26 cellular contexts compared by ENCODE assay signal in genomic region chr2:200262047-200262446, GRCh38. TPM values are rescaled to one million over a fixed set of nuclear protein-coding genes. Genes with fewer than 3 reads are reported as not detected.
DNase-seq lines count a peak whose midpoint lies in the region; ATAC-seq, FAIRE-seq and TF ChIP-seq lines count a peak whose summit lies in the region.
"Had no signal": no experiment of that assay in that cellular context is flagged by ENCODE, and none has a peak within 500 bp of the region (broad histone marks: within the 10 kb centered on the region; RNA-seq: fewer than 3 reads in every experiment).

No MANE protein-coding gene starts in this region.

- TF ChIP-seq EP300 in HepG2 (IDR thresholded peaks at IDR 0.05; ENCODE audit: low read depth in 2 of 2, low read length in 2 of 2), result no peak
- TF ChIP-seq EP300 in HepG2 (CRISPR knock-in tag; IDR thresholded peaks at IDR 0.05; ENCODE audit: borderline replicate concordance), result no peak

- H4K8ac ChIP-seq in mesenchymal stem cell (ENCODE audit: low read length), result no peak overlapping the region

- BruUV-seq in HepG2 (replicated peaks; lab: Mats Ljungman, UMichigan), result no TSS peak
- no TSS peak for BruUV-seq in mammary epithelial cell (replicated peaks; lab: Mats Ljungman, UMichigan)

- no peak for FAIRE-seq in HepG2 (lab: Jason Lieb, UNC)
- FAIRE-seq: D721Med, GM12891, GM19239 had no signal

- H3K9me3 ChIP-seq in HepG2 (ENCODE audit: low read length) (no peaks in the 10 kb centered on the region), right lobe of liver (no peaks in the 10 kb centered on the region), mesenchymal stem cell (ENCODE audit: control insufficient read depth, low read length) (no peaks in the 10 kb centered on the region), mammary epithelial cell (replicated peaks; ENCODE audit: insufficient read depth, low read length) (no peaks in the 10 kb centered on the region)
- H3K9me3 ChIP-seq: A549; BLaER1 treated with 17β-estradiol and CSF1 and Interleukin-3, amounts not matched to agents 10 nM and 100 nM; Caco-2 had no signal

- H3K27me3 Mint-ChIP-seq in GM23338 (ENCODE audit: insufficient read depth, low read depth, poor library complexity), result peaks cover 7% of the 10 kb centered on the region
- H3K27me3 Mint-ChIP-seq: CD4-positive, alpha-beta T cell had no signal

- H3K23ac ChIP-seq in mesenchymal stem cell (ENCODE audit: low read length in 2 of 2), result no peak overlapping the region

- no peak overlapping the region for H3K18ac ChIP-seq in mesenchymal stem cell (ENCODE audit: low read depth in 1 of 2, low read length in 2 of 2)

- H2BK120ac ChIP-seq in mesenchymal stem cell (ENCODE audit: low read depth, low read length), result no peak overlapping the region

- no peak overlapping the region for H2BK5ac ChIP-seq in mesenchymal stem cell (ENCODE audit: low read depth, low read length, poor library complexity, severe bottlenecking)

- H3K4me1 Mint-ChIP-seq in GM23338, result peaks cover 18% of the 10 kb centered on the region; the same call in 2 of the 3 replicates
- H3K4me1 Mint-ChIP-seq: B cell had no signal

- H3K9ac ChIP-seq in HepG2 (ENCODE audit: insufficient read depth, low read depth, low read length) (no peak overlapping the region), mesenchymal stem cell (ENCODE audit: low read length) (no peak overlapping the region), mammary epithelial cell (ENCODE audit: insufficient read depth, low read length) (no peak overlapping the region)
- H3K9ac ChIP-seq: BLaER1 treated with 17β-estradiol and CSF1 and Interleukin-3, amounts not matched to agents 10 nM and 100 nM had no signal

- no peak overlapping the region for H3K4me3 Mint-ChIP-seq in GM23338
- H3K4me3 Mint-ChIP-seq: B cell; CD4-positive, alpha-beta T cell; CD8-positive, alpha-beta T cell had no signal

- H3K36me3 ChIP-seq in GM23338 (ENCODE audit: insufficient read depth) (no peaks in the 10 kb centered on the region), HepG2 (replicated peaks in 1 of 2; ENCODE audit: control insufficient read depth in 1 of 2, insufficient read depth in 2 of 2, low read length in 2 of 2) (no peaks in the 10 kb centered on the region), right lobe of liver (no peaks in the 10 kb centered on the region), mesenchymal stem cell (ENCODE audit: control insufficient read depth in 1 of 2, insufficient read depth in 2 of 2, low read depth in 1 of 2, low read length in 2 of 2) (no peaks in the 10 kb centered on the region), mammary epithelial cell (ENCODE audit: insufficient read depth, low read length) (no peaks in the 10 kb centered on the region)
- H3K36me3 ChIP-seq: BLaER1 treated with 17β-estradiol and CSF1 and Interleukin-3, amounts not matched to agents 10 nM and 100 nM had no signal

- TF ChIP-seq POLR2A in HepG2 (IDR thresholded peaks at IDR 0.05; ENCODE audit: insufficient read depth in 1 of 2, low read depth in 2 of 2, low read length in 2 of 2), result no peak
- no peak for TF ChIP-seq POLR2A in right lobe of liver (IDR thresholded peaks at IDR 0.05)

- H3K4me3 ChIP-seq in GM23338 (no peak overlapping the region), HepG2 (replicated peaks in 1 of 3; ENCODE audit: insufficient read depth in 1 of 3, low read depth in 2 of 3, low read length in 3 of 3) (no peak overlapping the region), right lobe of liver (no peak overlapping the region), mesenchymal stem cell (ENCODE audit: insufficient read depth in 1 of 2, low read depth in 1 of 2, low read length in 2 of 2) (no peak overlapping the region), mammary epithelial cell (replicated peaks in 1 of 3; ENCODE audit: insufficient read depth in 1 of 3, low read depth in 2 of 3, low read length in 3 of 3) (no peak overlapping the region)
- H3K4me3 ChIP-seq: A549; BLaER1 treated with 17β-estradiol and CSF1 and Interleukin-3, amounts not matched to agents 10 nM and 100 nM had no signal

- no peaks in the 10 kb centered on the region for H3F3A ChIP-seq in GM23338 (replicated peaks; ENCODE audit: low read depth)

- no peak overlapping the region for H4K91ac ChIP-seq in mesenchymal stem cell (ENCODE audit: low read length)

- TF ChIP-seq RAD21 in HepG2 (CRISPR knock-in tag; IDR thresholded peaks at IDR 0.05), result no peak

- WGBS in HepG2 (ENCODE audit: low lambda C conversion rate), result 89% methylated on average over 2 of the region's 2 CpGs
- 85% methylated on average over 2 of the region's 2 CpGs for WGBS in right lobe of liver (ENCODE audit: insufficient coverage, low coverage, low lambda C conversion rate, missing lambda C conversion rate)
- 97% methylated on average over 2 of the region's 2 CpGs for WGBS in mesenchymal stem cell
- WGBS in mammary epithelial cell (ENCODE audit: low coverage, missing lambda C conversion rate), result 96% methylated on average over 2 of the region's 2 CpGs

- peaks cover 15% of the 10 kb centered on the region; the same call in 2 of the 3 replicates for H3K9me3 Mint-ChIP-seq in GM23338
- H3K9me3 Mint-ChIP-seq: CD4-positive, alpha-beta T cell; CD8-positive, alpha-beta T cell had no signal

- intact Hi-C loops in left colon (cut with DNase I, micrococcal nuclease) (no loop called here), HepG2 (cut with micrococcal nuclease; ENCODE audit: unreplicated experiment) (no loop called here), right lobe of liver (cut with DNase I) (no loop called here), mammary epithelial cell (cut with micrococcal nuclease) (no loop called here)

- H3K27me3 ChIP-seq in GM23338 (ENCODE audit: insufficient read depth) (no peaks in the 10 kb centered on the region), HepG2 (ENCODE audit: control insufficient read depth in 1 of 2, insufficient read depth in 2 of 2, low read length in 2 of 2) (peaks cover 0 to 4% of the 10 kb centered on the region in 2 experiments; a peak in 1 of 5 replicates), right lobe of liver (no peaks in the 10 kb centered on the region), mesenchymal stem cell (ENCODE audit: control insufficient read depth in 1 of 2, insufficient read depth in 1 of 2, low read length in 2 of 2) (no peaks in the 10 kb centered on the region), mammary epithelial cell (ENCODE audit: insufficient read depth, low read length) (no peaks in the 10 kb centered on the region)
- H3K27me3 ChIP-seq: BLaER1 treated with 17β-estradiol and CSF1 and Interleukin-3, amounts not matched to agents 10 nM and 100 nM had no signal

- H3K27ac ChIP-seq in GM23338 (ENCODE audit: low read depth) (no peak overlapping the region), HepG2 (ENCODE audit: extremely low read length, insufficient read depth, low read length) (no peak overlapping the region), right lobe of liver (no peak overlapping the region), mesenchymal stem cell (ENCODE audit: low read length, poor library complexity, severe bottlenecking) (no peak overlapping the region), mammary epithelial cell (ENCODE audit: insufficient read depth, low read depth, low read length) (no peak overlapping the region)
- H3K27ac ChIP-seq: 22Rv1; A549; BLaER1 treated with 17β-estradiol and CSF1 and Interleukin-3, amounts not matched to agents 10 nM and 100 nM; C4-2B had no signal

- no peak overlapping the region for H3K4ac ChIP-seq in mesenchymal stem cell (ENCODE audit: low read depth in 1 of 2, low read length in 2 of 2)

- 0 out of 2 replicates have a peak, but pooled peaks cover 6% of the 10 kb centered on the region for H3K4me1 ChIP-seq in GM23338 (ENCODE audit: insufficient read depth)
- peaks cover 26% of the 10 kb centered on the region for H3K4me1 ChIP-seq in HepG2 (ENCODE audit: insufficient read depth, low read length)
- no peaks in the 10 kb centered on the region for H3K4me1 ChIP-seq in right lobe of liver
- no peaks in the 10 kb centered on the region for H3K4me1 ChIP-seq in mesenchymal stem cell (ENCODE audit: control insufficient read depth, insufficient read depth, low read depth, low read length)
- H3K4me1 ChIP-seq in mammary epithelial cell (ENCODE audit: insufficient read depth, low read length), result peaks cover 21% of the 10 kb centered on the region
- H3K4me1 ChIP-seq: A549 had no signal

- DNase-seq in GM23338 (ENCODE audit: low spot score) (no peak), left colon (no peak), HepG2 (ENCODE audit: low spot score) (no peak), right lobe of liver (peak in 1 of 3 donors; percentile 18), DMS53 treated with DMSO at 0.1 percent for 48 hours (lab: John Stamatoyannopoulos, UW; ENCODE audit: unreplicated experiment) (no peak), mesenchymal stem cell (no peak), mammary epithelial cell (no peak), NCI-H524 (lab: John Stamatoyannopoulos, UW) (no peak)
- DNase-seq: AML-193; Caco-2; Calu3; CD4-positive, alpha-beta T cell; CD8-positive, alpha-beta T cell; DMS79; DND-41; EL; GF-D8 had no signal

- H3K4me2 ChIP-seq in GM23338 (no peak overlapping the region), HepG2 (ENCODE audit: low read depth, low read length) (no peak overlapping the region; the same call in 1 of the 2 replicates), mesenchymal stem cell (ENCODE audit: low read length, poor library complexity, severe bottlenecking) (no peak overlapping the region), mammary epithelial cell (ENCODE audit: insufficient read depth, low read depth, low read length) (no peak overlapping the region)
- H3K4me2 ChIP-seq: A549; BLaER1 treated with 17β-estradiol and CSF1 and Interleukin-3, amounts not matched to agents 10 nM and 100 nM had no signal

- H3K9me2 ChIP-seq in GM23338 (ENCODE audit: insufficient read depth), result peaks cover 24% of the 10 kb centered on the region; the same call in 1 of the 2 replicates

- no peaks in the 10 kb centered on the region for H4K20me1 ChIP-seq in GM23338 (replicated peaks; ENCODE audit: insufficient read depth)
- H4K20me1 ChIP-seq in HepG2 (ENCODE audit: insufficient read depth, low read length), result no peaks in the 10 kb centered on the region
- H4K20me1 ChIP-seq in mammary epithelial cell (ENCODE audit: insufficient read depth, low read length), result no peaks in the 10 kb centered on the region
- H4K20me1 ChIP-seq: BLaER1 treated with 17β-estradiol and CSF1 and Interleukin-3, amounts not matched to agents 10 nM and 100 nM had no signal

- no peak overlapping the region for H2BK12ac ChIP-seq in mesenchymal stem cell (ENCODE audit: low read length in 2 of 2)

- ATAC-seq in GM23338, result no peak
- peak; percentile 34 for ATAC-seq in left colon
- ATAC-seq in HepG2, result peak; percentile 57; the same call in 2 of the 3 replicates
- peak; percentile 68 to 84 (median 74) for ATAC-seq in right lobe of liver
- ATAC-seq: A549; CD8-positive, alpha-beta T cell had no signal

- H2BK15ac ChIP-seq in mesenchymal stem cell (ENCODE audit: low read depth, poor library complexity, severe bottlenecking), result no peak overlapping the region

- no peak for TF ChIP-seq CTCF in GM23338 (conservative IDR thresholded peaks at IDR 0.05; ENCODE audit: low read depth in 2 of 2)
- no peak for TF ChIP-seq CTCF in HepG2 (CRISPR knock-in tag; IDR thresholded peaks at IDR 0.05)
- TF ChIP-seq CTCF in right lobe of liver (IDR thresholded peaks at IDR 0.05), result no peak
- no peak for TF ChIP-seq CTCF in mammary epithelial cell (conservative IDR thresholded peaks at IDR 0.05 in 1 of 2, IDR thresholded peaks at IDR 0.05 in 1 of 2; ENCODE audit: extremely low read depth in 1 of 2, insufficient read depth in 1 of 2, low read depth in 1 of 2, low read length in 2 of 2)

- in situ Hi-C loops in HepG2 (cut with HindIII; ENCODE audit: extremely low pct_ligation_motif_present, low pct_unique_long_range_greater_than_20kb) (no loop called here), mammary epithelial cell (cut with MboI; ENCODE audit: low sequenced_read_pairs in 2 of 2) (no loop called here)

- H3K27ac Mint-ChIP-seq in GM23338, result no peak overlapping the region
- H3K27ac Mint-ChIP-seq: B cell; CD4-positive, alpha-beta T cell; CD8-positive, alpha-beta T cell had no signal

- peaks cover 8% of the 10 kb centered on the region for H3K36me3 Mint-ChIP-seq in GM23338 (ENCODE audit: low read depth)
- H3K36me3 Mint-ChIP-seq: CD8-positive, alpha-beta T cell had no signal

- H2AK5ac ChIP-seq in mesenchymal stem cell (ENCODE audit: low read length, severe bottlenecking), result no peak overlapping the region

- POLR2A ChIA-PET in HepG2 (lab: Yijun Ruan, JAX), result no interaction called here

- no peak overlapping the region for H3K14ac ChIP-seq in mesenchymal stem cell (ENCODE audit: low read length in 2 of 2)

- H3K79me1 ChIP-seq in mesenchymal stem cell (replicated peaks; ENCODE audit: low read length, poor library complexity, severe bottlenecking), result no peaks in the 10 kb centered on the region

- CTCF ChIA-PET in HepG2 (lab: Yijun Ruan, JAX; ENCODE audit: low intra/inter-chr PET ratio, low total read pairs) (no interaction called here), mammary epithelial cell (lab: Charles Lee; ENCODE audit: low non-redundant PET) (no interaction called here)

- H2AFZ ChIP-seq in GM23338 (peak overlapping the region; percentile 45; the same call in 1 of the 2 replicates), HepG2 (ENCODE audit: low read length) (no peak overlapping the region), mesenchymal stem cell (ENCODE audit: low read depth, low read length) (no peak overlapping the region), mammary epithelial cell (ENCODE audit: low read depth, low read length) (no peak overlapping the region)

- no peaks in the 10 kb centered on the region for H3K79me2 ChIP-seq in GM23338 (replicated peaks; ENCODE audit: insufficient read depth)
- no peaks in the 10 kb centered on the region for H3K79me2 ChIP-seq in HepG2 (ENCODE audit: insufficient read depth, low read length)
- no peaks in the 10 kb centered on the region for H3K79me2 ChIP-seq in mammary epithelial cell (ENCODE audit: insufficient read depth, low read length)

- dilution Hi-C loops in mammary epithelial cell (cut with HindIII; ENCODE audit: low sequenced_read_pairs), result no loop called here

RNA-seq across cellular contexts. Expression of gene SPATS2L, which starts 44.4 kb away (rescaled TPM):
- total RNA-seq in GM23338 (2014; rRNA removed; shearing (Covaris generic)), result 118 and 146 TPM in 2 replicates
- polyA plus RNA-seq in GM23338 (2016; fragmentation: Nextera tagmentation; extraction: Ambion mirVana), result 154 and 263 TPM in 2 replicates
- total RNA-seq in left colon, result 100 to 1,000 TPM; 157 to 240 TPM
- total RNA-seq in HepG2 (2016; rRNA removed; fragmentation: Illumina TruSeq; extraction: Trizol), result 154 and 165 TPM in 2 replicates
- total RNA-seq in HepG2 (2016; cell fraction: cytosol; rRNA removed; fragmentation: Illumina TruSeq; extraction: Trizol; ENCODE audit: low read depth), result 81.5 and 81.6 TPM in 2 replicates
- total RNA-seq in HepG2 (2016; cell fraction: insoluble cytoplasmic fraction; rRNA removed; fragmentation: Illumina TruSeq; extraction: Trizol), result 151 and 153 TPM in 2 replicates
- total RNA-seq in HepG2 (2016; cell fraction: membrane; rRNA removed; fragmentation: Illumina TruSeq; extraction: Trizol), result 160 and 169 TPM in 2 replicates
- 110 and 114 TPM in 2 replicates for total RNA-seq in HepG2 (2016; cell fraction: nucleus; rRNA removed; fragmentation: Illumina TruSeq; extraction: Trizol)
- 180 and 212 TPM in 2 replicates for polyA plus RNA-seq in HepG2 (2011; rRNA removed)
- polyA plus RNA-seq in HepG2 (2011; cell fraction: cytosol; rRNA removed), result 161 and 177 TPM in 2 replicates
- polyA plus RNA-seq in HepG2 (2011; cell fraction: nucleus; rRNA removed), result 71.8 and 89.4 TPM in 2 replicates
- polyA plus RNA-seq in HepG2 (2012), result 134 and 184 TPM in 2 replicates
- 102 and 115 TPM in 2 replicates for polyA plus RNA-seq in HepG2 (2016; cell fraction: cytosol; fragmentation: Illumina TruSeq; extraction: Trizol; ENCODE audit: low read depth)
- polyA plus RNA-seq in HepG2 (2016; cell fraction: insoluble cytoplasmic fraction; fragmentation: Illumina TruSeq; extraction: Trizol; ENCODE audit: low read depth), result 213 and 235 TPM in 2 replicates
- polyA plus RNA-seq in HepG2 (2016; cell fraction: membrane; fragmentation: Illumina TruSeq; extraction: Trizol; ENCODE audit: low read depth), result 179 and 180 TPM in 2 replicates
- polyA plus RNA-seq in HepG2 (2016; cell fraction: nucleus; fragmentation: Illumina TruSeq; extraction: Trizol; ENCODE audit: insufficient read depth, low read depth), result 145 and 148 TPM in 2 replicates
- polyA minus RNA-seq in HepG2 (2011; rRNA and poly(A)+ RNA removed; ENCODE audit: low replicate concordance), result 28.4 and 78.1 TPM in 2 replicates
- 121 and 126 TPM in 2 replicates for polyA minus RNA-seq in HepG2 (2011; cell fraction: cytosol; rRNA and poly(A)+ RNA removed)
- polyA minus RNA-seq in HepG2 (2011; cell fraction: nucleus; rRNA and poly(A)+ RNA removed), result 287 and 295 TPM in 2 replicates
- total RNA-seq in right lobe of liver, result 100 to 1,000 TPM in 1 of 6 experiments, 10 to 100 TPM in 5; 60.7 to 109 (median 72.9) TPM
- 377 TPM for polyA plus RNA-seq in mesenchymal stem cell (2013, experiment 1 of 2)
- polyA plus RNA-seq in mesenchymal stem cell (2013, experiment 2 of 2), result 383 TPM
- 10 to 100 TPM; 60.0 to 98.2 TPM for total RNA-seq in mammary epithelial cell
- 119 TPM for polyA plus RNA-seq in mammary epithelial cell
- 87.0 TPM for polyA minus RNA-seq in mammary epithelial cell
- total RNA-seq: G401 had no signal
